In genomic region chr5:107893642-107894041, GRCh38 we compare ENCODE assay signal across 12 cellular contexts.
DNase-seq lines count a peak whose midpoint lies in the region; ATAC-seq and TF ChIP-seq lines count a peak whose summit lies in the region.
"Had no signal": no experiment of that assay in that cellular context is flagged by ENCODE, and none has a peak within 500 bp of the region (broad histone marks: within the 10 kb centered on the region; RNA-seq: fewer than 3 reads in every experiment).

No MANE protein-coding gene starts in this region.

- H3K36me3 ChIP-seq in CD8-positive, alpha-beta memory T cell (ENCODE audit: insufficient read depth, low read length), result no peaks in the 10 kb centered on the region

- POLR2A ChIA-PET in CD8-positive, alpha-beta memory T cell (lab: Charles Lee), result no interaction called here

- no peak overlapping the region for H3K27ac Mint-ChIP-seq in CD8-positive, alpha-beta memory T cell
- no peak overlapping the region for H3K27ac Mint-ChIP-seq in nephron progenitor cell
- H3K27ac Mint-ChIP-seq in activated CD4-positive, alpha-beta T cell treated with anti-CD3 and anti-CD28 coated beads, Interleukin-2, amount 10 ng/mL, durations not matched to agents 24 days and 14 days, result no peak overlapping the region
- H3K27ac Mint-ChIP-seq: activated T-cell treated with anti-CD3 and anti-CD28 coated beads, Interleukin-2, amount 50 U/mL, for 24 hours; CD4-positive, alpha-beta memory T cell had no signal

- H3K27me3 Mint-ChIP-seq in CD8-positive, alpha-beta memory T cell, result no peaks in the 10 kb centered on the region
- no peaks in the 10 kb centered on the region for H3K27me3 Mint-ChIP-seq in nephron progenitor cell (ENCODE audit: low read depth, poor library complexity)
- H3K27me3 Mint-ChIP-seq in activated T-cell treated with anti-CD3 and anti-CD28 coated beads, Interleukin-2, amount 50 U/mL, for 4 hours (ENCODE audit: low read depth), result no peaks in the 10 kb centered on the region
- H3K27me3 Mint-ChIP-seq in activated CD4-positive, alpha-beta T cell treated with anti-CD3 and anti-CD28 coated beads, Interleukin-2, amount 10 ng/mL, durations not matched to agents 24 days and 14 days, result no peaks in the 10 kb centered on the region
- H3K27me3 Mint-ChIP-seq: activated T-cell treated with anti-CD3 and anti-CD28 coated beads, Interleukin-2, amount 50 U/mL, for 24 hours; CD4-positive, alpha-beta memory T cell had no signal

- no peak overlapping the region for H3K4me3 Mint-ChIP-seq in CD8-positive, alpha-beta memory T cell
- no peak overlapping the region for H3K4me3 Mint-ChIP-seq in nephron progenitor cell
- H3K4me3 Mint-ChIP-seq in activated T-cell treated with anti-CD3 and anti-CD28 coated beads, Interleukin-2, amount 50 U/mL, for 4 hours, result no peak overlapping the region
- H3K4me3 Mint-ChIP-seq in activated CD4-positive, alpha-beta T cell treated with anti-CD3 and anti-CD28 coated beads, Interleukin-2, amount 10 ng/mL, durations not matched to agents 24 days and 14 days, result no peak overlapping the region
- H3K4me3 Mint-ChIP-seq: activated T-cell treated with anti-CD3 and anti-CD28 coated beads, Interleukin-2, amount 50 U/mL, for 24 hours; CD4-positive, alpha-beta memory T cell; immature natural killer cell had no signal

- no peaks in the 10 kb centered on the region for H3K27me3 ChIP-seq in CD8-positive, alpha-beta memory T cell (ENCODE audit: insufficient read depth, low read length, poor library complexity, severe bottlenecking)

- peaks cover 7 to 14% (median 7%) of the 10 kb centered on the region in 3 donors for H3K36me3 Mint-ChIP-seq in CD8-positive, alpha-beta memory T cell
- H3K36me3 Mint-ChIP-seq in nephron progenitor cell (ENCODE audit: low read depth), result peaks cover 6% of the 10 kb centered on the region
- peaks cover 15% of the 10 kb centered on the region for H3K36me3 Mint-ChIP-seq in activated T-cell treated with anti-CD3 and anti-CD28 coated beads, Interleukin-2, amount 50 U/mL, for 4 hours (ENCODE audit: insufficient read depth)
- H3K36me3 Mint-ChIP-seq in activated CD4-positive, alpha-beta T cell treated with anti-CD3 and anti-CD28 coated beads, Interleukin-2, amount 10 ng/mL, durations not matched to agents 24 days and 14 days (ENCODE audit: low read depth), result no peaks in the 10 kb centered on the region

- intact Hi-C loops in activated CD4-positive, alpha-beta T cell treated with anti-CD3 and anti-CD28 coated beads, Interleukin-2, amount 10 ng/mL, durations not matched to agents 24 days and 14 days (cut with micrococcal nuclease), result no loop called here

- H3K27ac ChIP-seq in coronary artery, result no peak overlapping the region
- H3K27ac ChIP-seq in CD8-positive, alpha-beta memory T cell (ENCODE audit: low read depth, low read length), result no peak overlapping the region

- no peaks in the 10 kb centered on the region for H3K4me1 Mint-ChIP-seq in CD8-positive, alpha-beta memory T cell
- peaks cover 10% of the 10 kb centered on the region for H3K4me1 Mint-ChIP-seq in nephron progenitor cell
- H3K4me1 Mint-ChIP-seq in activated T-cell treated with anti-CD3 and anti-CD28 coated beads, Interleukin-2, amount 50 U/mL, for 4 hours (ENCODE audit: low read depth), result peaks cover 1% of the 10 kb centered on the region
- H3K4me1 Mint-ChIP-seq in activated CD4-positive, alpha-beta T cell treated with anti-CD3 and anti-CD28 coated beads, Interleukin-2, amount 10 ng/mL, durations not matched to agents 24 days and 14 days, result peaks cover 3% of the 10 kb centered on the region
- H3K4me1 Mint-ChIP-seq: immature natural killer cell had no signal

- H3K9me3 ChIP-seq in CD8-positive, alpha-beta memory T cell (ENCODE audit: low read length), result no peaks in the 10 kb centered on the region

- ATAC-seq in activated T-cell treated with anti-CD3 and anti-CD28 coated beads, Interleukin-2, amount 50 U/mL, for 4 hours, result no peak

- TF ChIP-seq CTCF in coronary artery (IDR thresholded peaks at IDR 0.05) (no peak), nephron progenitor cell (IDR thresholded peaks at IDR 0.05) (no peak)

- DNase-seq in Ammon's horn (ENCODE audit: low spot score) (peak; percentile 19), MV-4-11 (lab: John Stamatoyannopoulos, UW) (peak; percentile 91), coronary artery (ENCODE audit: low spot score) (no peak), lung microvascular endothelial cell (ENCODE audit: low read depth in 2 of 2) (peak; percentile 83 to 96), nephron progenitor cell (no peak)
- DNase-seq in CD8-positive, alpha-beta memory T cell, result no peak
- DNase-seq in activated T-cell treated with anti-CD3 and anti-CD28 coated beads, Interleukin-2, amount 50 U/mL, for 4 hours, result no peak
- no peak for DNase-seq in activated CD4-positive, alpha-beta T cell treated with anti-CD3 and anti-CD28 coated beads, Interleukin-2, amount 10 ng/mL, durations not matched to agents 24 days and 14 days
- DNase-seq: activated T-cell treated with anti-CD3 and anti-CD28 coated beads, Interleukin-2, amount 50 U/mL, for 24 hours; CD4-positive, alpha-beta memory T cell; effector CD8-positive, alpha-beta T cell; immature natural killer cell had no signal

- peak overlapping the region; percentile 30 for H3K4me3 ChIP-seq in coronary artery
- H3K4me3 ChIP-seq in CD8-positive, alpha-beta memory T cell (ENCODE audit: low read length), result no peak overlapping the region

- H3K9me3 Mint-ChIP-seq in CD8-positive, alpha-beta memory T cell, result peaks cover 0 to 2% (median 0%) of the 10 kb centered on the region in 5 donors
- no peaks in the 10 kb centered on the region for H3K9me3 Mint-ChIP-seq in nephron progenitor cell
- H3K9me3 Mint-ChIP-seq in activated T-cell treated with anti-CD3 and anti-CD28 coated beads, Interleukin-2, amount 50 U/mL, for 4 hours, result no peaks in the 10 kb centered on the region
- H3K9me3 Mint-ChIP-seq in activated CD4-positive, alpha-beta T cell treated with anti-CD3 and anti-CD28 coated beads, Interleukin-2, amount 10 ng/mL, durations not matched to agents 24 days and 14 days, result peaks cover 8% of the 10 kb centered on the region
- H3K9me3 Mint-ChIP-seq: activated T-cell treated with anti-CD3 and anti-CD28 coated beads, Interleukin-2, amount 50 U/mL, for 24 hours; immature natural killer cell had no signal

- H3K4me1 ChIP-seq in CD8-positive, alpha-beta memory T cell (ENCODE audit: insufficient read depth, low read length), result no peaks in the 10 kb centered on the region

- CTCF ChIA-PET in CD8-positive, alpha-beta memory T cell (lab: Charles Lee), result interaction anchor here (0.8 kb wide), 1 partner anchor 10 kb away, joined by 3 read pairs; no protein-coding TSS in a partner anchor

Comparison
In these comparisons a context has a peak if more than half of its experiments do, and no peak if none do; other contexts are left out.
1. DNase-seq: peak in Ammon's horn (single experiment), MV-4-11 (single experiment) and lung microvascular endothelial cell (2 of 2); none in coronary artery (single experiment), CD8-positive, alpha-beta memory T cell (0 of 5), nephron progenitor cell (single experiment), activated T-cell treated with anti-CD3 and anti-CD28 coated beads, Interleukin-2, amount 50 U/mL, for 4 hours (single experiment) and activated CD4-positive, alpha-beta T cell treated with anti-CD3 and anti-CD28 coated beads, Interleukin-2, amount 10 ng/mL, durations not matched to agents 24 days and 14 days (single experiment).